18 cellular contexts compared by ENCODE assay signal in the genomic region with DNA sequence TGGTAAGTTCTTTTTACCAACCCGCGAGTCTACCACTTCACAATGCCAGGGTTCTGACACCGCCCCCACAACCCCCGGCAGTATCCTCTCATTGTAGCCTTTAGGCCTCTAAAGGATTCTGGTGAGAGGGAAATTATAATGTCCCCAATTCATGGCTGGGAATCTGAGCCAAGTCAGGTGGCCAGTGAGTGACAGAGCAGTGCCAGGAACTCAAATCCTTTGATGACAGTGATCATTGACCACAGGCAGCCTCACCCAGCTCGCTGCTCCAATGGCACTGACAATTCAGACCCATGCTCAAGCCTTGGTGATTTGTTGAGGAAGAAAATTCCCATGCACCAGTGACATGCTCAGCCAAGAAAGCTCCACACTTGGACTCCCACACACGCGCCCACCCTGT.
"Had no signal": no experiment of that assay in that cellular context is flagged by ENCODE, and none has a peak within 500 bp of the region (broad histone marks: within the 10 kb centered on the region; RNA-seq: fewer than 3 reads in every experiment).

No MANE protein-coding gene starts in this region.

- H3K9me3 Mint-ChIP-seq: memory B cell; natural killer cell treated with Interleukin-12 subunit alpha and Interleukin-12 subunit beta and Interleukin-15 and Interleukin-18, amount 100 ng/mL, for 72 hours had no signal

- ATAC-seq: heart right ventricle; left lung; lower lobe of right lung; natural killer cell treated with Interleukin-12 subunit alpha and Interleukin-12 subunit beta and Interleukin-15 and Interleukin-18, amount 100 ng/mL, for 72 hours had no signal

- H3K4me3 Mint-ChIP-seq: memory B cell; mesothelial cell of epicardium; natural killer cell treated with Interleukin-12 subunit alpha and Interleukin-12 subunit beta and Interleukin-15 and Interleukin-18, amount 100 ng/mL, for 72 hours had no signal

- DNase-seq: cortex of kidney; dorsolateral prefrontal cortex; effector CD8-positive, alpha-beta T cell; heart right ventricle; hypothalamus; kidney glomerular epithelial cell; left lung; lower lobe of right lung; posterior cingulate gyrus; sigmoid colon; small intestine; stimulated activated CD4-positive, alpha-beta T cell treated with anti-CD3 and anti-CD28 coated beads, Interleukin-12 subunit alpha, Interleukin-12 subunit beta, amount 100 ng/mL, for 4 hours; stimulated activated naive CD4-positive, alpha-beta T cell treated with Interleukin-2 at 50 U/mL for 16 hours; upper lobe of left lung; uterus had no signal

- H3K27ac Mint-ChIP-seq: memory B cell; mesothelial cell of epicardium; natural killer cell treated with Interleukin-12 subunit alpha and Interleukin-12 subunit beta and Interleukin-15 and Interleukin-18, amount 100 ng/mL, for 72 hours had no signal

- H3K36me3 Mint-ChIP-seq: memory B cell; mesothelial cell of epicardium; natural killer cell treated with Interleukin-12 subunit alpha and Interleukin-12 subunit beta and Interleukin-15 and Interleukin-18, amount 100 ng/mL, for 72 hours had no signal

- H3K4me1 Mint-ChIP-seq: memory B cell had no signal
